16 cellular contexts compared by ENCODE assay signal in the genomic region with DNA sequence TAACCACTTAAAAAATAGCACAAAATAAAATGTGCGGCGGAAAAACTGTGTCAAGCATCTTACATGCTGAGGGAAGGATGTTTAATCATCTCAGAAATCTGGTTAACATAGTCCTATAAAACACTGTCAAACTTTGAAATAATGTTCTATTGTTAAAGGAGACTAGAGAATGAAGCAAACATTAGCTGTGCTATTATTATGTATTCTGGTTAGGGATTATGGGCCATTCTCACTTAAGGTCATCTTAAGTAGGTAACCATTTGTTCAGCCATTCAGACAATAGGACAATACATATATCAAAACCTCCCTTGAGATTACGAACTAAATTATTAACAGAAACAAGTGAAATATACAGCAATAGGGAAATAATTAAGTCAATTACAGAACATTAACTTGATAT.
"Had no signal": no experiment of that assay in that cellular context is flagged by ENCODE, and none has a peak within 500 bp of the region (broad histone marks: within the 10 kb centered on the region; RNA-seq: fewer than 3 reads in every experiment).

No MANE protein-coding gene starts in this region.

- H3K27me3 Mint-ChIP-seq: activated naive CD4-positive, alpha-beta T cell treated with anti-CD3 and anti-CD28 coated beads, Interleukin-2, amount 10 ng/mL, durations not matched to agents 7 days and 5 days; T-cell had no signal

- H3K4me3 Mint-ChIP-seq: activated naive CD4-positive, alpha-beta T cell treated with anti-CD3 and anti-CD28 coated beads, Interleukin-2, amount 10 ng/mL, durations not matched to agents 7 days and 5 days; neural crest cell had no signal

- ATAC-seq: T-cell had no signal

- H3K36me3 ChIP-seq: left ventricle myocardium inferior, ovary, sigmoid colon, thyroid gland, uterus had no signal

- H3K27ac Mint-ChIP-seq: activated naive CD4-positive, alpha-beta T cell treated with anti-CD3 and anti-CD28 coated beads, Interleukin-2, amount 10 ng/mL, durations not matched to agents 7 days and 5 days had no signal

- H3K9me3 ChIP-seq: left ventricle myocardium inferior, ovary, sigmoid colon, SK-N-SH, spleen, thyroid gland, uterus had no signal

- H3K9me3 Mint-ChIP-seq: activated naive CD4-positive, alpha-beta T cell treated with anti-CD3 and anti-CD28 coated beads, Interleukin-2, amount 10 ng/mL, durations not matched to agents 7 days and 5 days; neural crest cell; T-cell had no signal

- H3K4me1 ChIP-seq: thyroid gland, uterus had no signal

- H3K27me3 ChIP-seq: ovary, sigmoid colon, spleen, thyroid gland, uterus had no signal

- DNase-seq: activated CD4-positive, alpha-beta T cell treated with anti-CD3 and anti-CD28 coated beads for 48 hours; activated CD8-positive, alpha-beta memory T cell treated with anti-CD3 and anti-CD28 coated beads, Interleukin-2, amount 50 U/mL, for 48 hours; activated naive CD4-positive, alpha-beta T cell treated with anti-CD3 and anti-CD28 coated beads, Interleukin-2, amount 10 ng/mL, durations not matched to agents 7 days and 5 days; amniotic stem cell; caudate nucleus; kidney; left ventricle myocardium inferior; ovary; sigmoid colon; SK-N-SH; spleen; T-cell; thyroid gland; uterus had no signal

- H3K27ac ChIP-seq: coronary artery, left ventricle myocardium inferior, ovary, spleen, thyroid gland, uterus had no signal

- H3K4me3 ChIP-seq: coronary artery, left ventricle myocardium inferior, ovary, sigmoid colon, spleen, thyroid gland, uterus had no signal
